ENCODE assay signal across 10 cellular contexts in the genomic region with DNA sequence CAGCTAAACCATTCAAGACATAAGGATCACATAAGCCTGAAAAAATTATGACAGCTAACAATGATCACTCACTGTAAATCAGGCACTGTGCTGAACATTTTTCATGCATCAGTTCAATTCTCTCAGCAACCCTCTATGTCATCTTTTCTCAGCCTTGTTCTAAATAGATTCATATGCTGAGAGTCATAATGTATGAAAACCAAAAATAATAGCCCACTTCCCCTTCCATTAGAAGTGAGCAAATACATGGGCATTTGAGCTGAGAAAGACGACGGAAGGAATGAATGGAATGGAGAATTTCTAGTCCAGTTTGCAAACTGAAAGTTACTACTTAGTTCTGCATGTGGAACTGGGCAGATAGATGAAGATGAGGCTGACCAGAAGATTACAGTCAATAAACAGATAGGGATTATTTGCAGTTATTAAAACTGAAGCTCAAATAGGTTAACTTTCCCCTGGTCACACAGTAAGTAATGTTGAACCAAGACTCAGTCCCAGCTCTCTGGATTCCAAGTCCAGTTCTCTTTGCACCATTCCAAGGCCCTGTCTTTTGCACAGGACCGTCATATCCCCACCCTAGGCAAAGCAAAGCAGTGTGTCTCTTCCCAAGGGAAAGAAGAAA. TPM values are rescaled to one million over a fixed set of nuclear protein-coding genes. Genes with fewer than 3 reads are reported as not detected.
DNase-seq lines count a peak whose midpoint lies in the region; ATAC-seq and TF ChIP-seq lines count a peak whose summit lies in the region.
"Had no signal": no experiment of that assay in that cellular context is flagged by ENCODE, and none has a peak within 500 bp of the region (broad histone marks: within the 10 kb centered on the region; RNA-seq: fewer than 3 reads in every experiment).

No MANE protein-coding gene starts in this region.

- H3K4me1 Mint-ChIP-seq in nephron = peaks cover 9% of the 10 kb centered on the region
- H3K4me1 Mint-ChIP-seq in effector memory CD8-positive, alpha-beta T cell (ENCODE audit: low read depth in 2 of 2) = peaks cover 2 to 5% of the 10 kb centered on the region in 2 donors

- in situ Hi-C loops in astrocyte of the spinal cord (cut with HindIII; ENCODE audit: low sequenced_read_pairs) = no loop called here

- no peaks in the 10 kb centered on the region for H3K9me3 ChIP-seq in MG63

- DNase-seq in ELR (ENCODE audit: low read depth) (peak; percentile 83), astrocyte of the spinal cord (ENCODE audit: low read depth, low spot score) (peak; percentile 79), D341Med (ENCODE audit: low spot score) (no peak), NCI-H1417 treated with DMSO at 0.1 percent for 48 hours (lab: John Stamatoyannopoulos, UW) (no peak), MG63 (no peak)
- no peak for DNase-seq in effector memory CD8-positive, alpha-beta T cell
- DNase-seq: activated T-cell treated with anti-CD3 and anti-CD28 coated beads, Interleukin-2, amount 50 U/mL, for 1 hour; NCI-H2171 had no signal

- H3K9me3 Mint-ChIP-seq in nephron = no peaks in the 10 kb centered on the region
- H3K9me3 Mint-ChIP-seq in effector memory CD8-positive, alpha-beta T cell = no peaks in the 10 kb centered on the region

- TF ChIP-seq CTCF in astrocyte of the spinal cord (IDR thresholded peaks at IDR 0.05; ENCODE audit: low read depth, low read length) = no peak
- no peak for TF ChIP-seq CTCF in nephron (IDR thresholded peaks at IDR 0.05; ENCODE audit: unreplicated experiment in 3 of 3)

- H3K4me3 Mint-ChIP-seq in nephron = peak overlapping the region; percentile 81 to 86 (median 85)
- H3K4me3 Mint-ChIP-seq in effector memory CD8-positive, alpha-beta T cell = no peak overlapping the region

- H3K4me3 ChIP-seq in astrocyte of the spinal cord (ENCODE audit: low read depth, low read length) (no peak overlapping the region), MG63 (no peak overlapping the region)

- peaks cover 7% of the 10 kb centered on the region for H3K36me3 ChIP-seq in MG63

- ATAC-seq in HG02981 (IDR thresholded peaks at IDR 0.05; ENCODE audit: unreplicated experiment) = peak; percentile 19
- no peak for ATAC-seq in effector memory CD8-positive, alpha-beta T cell (replicated peaks)

- peak overlapping the region; percentile 26 to 68 (median 33) for H3K27ac Mint-ChIP-seq in nephron
- no peak overlapping the region for H3K27ac Mint-ChIP-seq in effector memory CD8-positive, alpha-beta T cell

- H3K27me3 Mint-ChIP-seq in nephron (ENCODE audit: low read depth) = peaks cover 9% of the 10 kb centered on the region
- H3K27me3 Mint-ChIP-seq in effector memory CD8-positive, alpha-beta T cell = peaks cover 42 to 66% of the 10 kb centered on the region in 2 donors

- H3K36me3 Mint-ChIP-seq in nephron (ENCODE audit: low read depth) = peaks cover 7% of the 10 kb centered on the region
- peaks cover 4% of the 10 kb centered on the region for H3K36me3 Mint-ChIP-seq in effector memory CD8-positive, alpha-beta T cell (ENCODE audit: insufficient read depth)

- no peaks in the 10 kb centered on the region for H3K27me3 ChIP-seq in MG63

RNA-seq across cellular contexts. Expression of gene SH3RF1, which starts 1.6 kb away (rescaled TPM):
- total RNA-seq in MG63 (2014; rRNA removed; shearing (Covaris generic); ENCODE audit: low replicate concordance) = 1.3 and 4.2 TPM in 2 replicates

Comparison
In these comparisons a context has a peak if more than half of its experiments do, and no peak if none do; other contexts are left out.
1. DNase-seq: peak in ELR (single experiment) and astrocyte of the spinal cord (single experiment); none in D341Med (single experiment), NCI-H1417 treated with DMSO at 0.1 percent for 48 hours (single experiment), effector memory CD8-positive, alpha-beta T cell (0 of 3) and MG63 (single experiment).
2. H3K27ac Mint-ChIP-seq: peak in nephron (3 of 3); none in effector memory CD8-positive, alpha-beta T cell (0 of 2).
3. H3K4me3 Mint-ChIP-seq: peak in nephron (3 of 3); none in effector memory CD8-positive, alpha-beta T cell (0 of 2).